ENCODE assay signal across 8 cellular contexts in the genomic region with DNA sequence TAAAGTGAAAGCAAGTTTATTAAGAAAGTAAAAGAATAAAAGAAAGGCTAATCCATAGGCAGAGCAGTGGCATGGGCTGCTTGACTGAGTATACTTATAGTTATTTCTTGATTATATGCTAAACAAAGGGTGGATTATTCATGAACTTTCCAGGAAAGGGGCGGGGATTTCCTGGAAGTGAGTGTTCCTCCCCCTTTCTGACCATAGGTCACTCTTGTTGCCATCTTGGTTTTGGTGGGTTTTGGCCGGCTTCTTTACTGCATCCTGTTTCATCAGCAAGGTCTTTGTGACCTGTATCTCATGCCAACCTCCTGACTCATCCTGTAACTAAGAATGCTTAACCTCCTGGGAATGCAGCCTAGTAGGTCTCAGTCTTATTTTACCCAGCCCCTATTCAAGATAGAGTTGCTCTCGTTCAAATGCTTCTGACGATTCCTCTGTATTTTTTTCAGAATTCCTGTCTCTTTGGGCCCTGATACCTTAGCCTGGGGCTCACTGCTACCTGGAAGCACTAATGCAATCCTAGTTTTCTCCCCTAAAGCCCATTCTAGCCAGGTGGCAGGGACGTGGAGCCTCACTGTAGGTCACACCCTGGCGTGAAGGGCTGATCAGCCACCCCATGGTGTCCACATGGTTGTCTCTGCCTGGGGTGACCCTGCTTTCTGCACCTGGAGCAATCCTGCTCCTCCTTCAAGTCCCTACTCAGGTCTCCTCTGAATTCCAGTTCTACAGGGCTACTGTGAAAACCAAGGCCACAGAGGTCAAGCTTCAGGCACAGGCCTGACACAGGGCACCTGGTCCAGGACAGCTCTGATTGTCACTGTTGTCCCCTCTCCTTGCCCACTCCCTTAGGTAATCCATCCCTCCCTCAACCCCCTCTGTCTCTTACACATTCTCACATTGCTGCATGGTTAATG. TPM values are rescaled to one million over a fixed set of nuclear protein-coding genes. Genes with fewer than 3 reads are reported as not detected.
DNase-seq lines count a peak whose midpoint lies in the region; ATAC-seq and TF ChIP-seq lines count a peak whose summit lies in the region.

No MANE protein-coding gene starts in this region.

- no peaks in the 10 kb centered on the region for H3K27me3 ChIP-seq in testis

- H3K4me3 ChIP-seq in cardiac fibroblast (replicated peaks in 1 of 2; ENCODE audit: low read depth in 2 of 2, low read length in 2 of 2) (no peak overlapping the region), testis (no peak overlapping the region)

- TF ChIP-seq POLR2A in testis (IDR thresholded peaks at IDR 0.05), result no peak

- H3K27ac ChIP-seq in testis, result peak overlapping the region in 1 of 2 donors; percentile 41

- TF ChIP-seq CTCF in cardiac fibroblast (IDR thresholded peaks at IDR 0.05; ENCODE audit: low read depth, low read length) (no peak), testis (IDR thresholded peaks at IDR 0.05) (no peak)

- H3K4me1 ChIP-seq in testis, result peaks cover 5% of the 10 kb centered on the region

- no peak for ATAC-seq in GM19324 (IDR thresholded peaks at IDR 0.05; ENCODE audit: low FRiP score, unreplicated experiment)

- H3K9me3 ChIP-seq in testis, result no peaks in the 10 kb centered on the region

- 57 to 67% methylated on average over 6 of the region's 6 CpGs for WGBS in testis, 2 donors

- no peaks in the 10 kb centered on the region for H3K36me3 ChIP-seq in testis (ENCODE audit: low read depth, missing control alignments)

- peak; percentile 20 to 34 for DNase-seq in activated CD4-positive, alpha-beta T cell treated with anti-CD3 and anti-CD28 coated beads, Interleukin-2, amount 50 U/mL, for 48 hours
- DNase-seq in activated CD4-positive, alpha-beta T cell treated with anti-CD3 and anti-CD28 coated beads, Interleukin-2, amount 50 U/mL, for 1 hour, result no peak
- DNase-seq in LoVo (ENCODE audit: low spot score) (peak; percentile 85), cardiac fibroblast (ENCODE audit: low read depth in 2 of 2) (peak; percentile 99 to 100), lung microvascular endothelial cell (ENCODE audit: low read depth in 2 of 2) (peak; percentile 77 to 98), NOMO-1 treated with dmso at 0.1 percent for 144 hours (lab: John Stamatoyannopoulos, UW; ENCODE audit: unreplicated experiment) (no peak), testis (no peak)

- intact Hi-C loops in testis (cut with DNase I; ENCODE audit: low total_unique reads), result no loop called here

RNA-seq across cellular contexts. Expression of gene SLC35F6, which starts 6.0 kb away (rescaled TPM):
- 23.1 and 38.3 TPM in 2 replicates for total RNA-seq in lung microvascular endothelial cell
- total RNA-seq in testis, result 10 to 100 TPM; 40.4 to 42.5 TPM
- polyA plus RNA-seq in testis (ENCODE audit: insufficient read depth, low read depth, low replicate concordance), result 15.5 TPM

RNA-seq across cellular contexts. Expression of gene CENPA, which starts 27.7 kb away (rescaled TPM):
- total RNA-seq in lung microvascular endothelial cell (2.8 and 7.8 TPM in 2 replicates), testis (1 to 10 TPM; 2.8 to 5.0 TPM)
- 5.8 TPM for polyA plus RNA-seq in testis (ENCODE audit: insufficient read depth, low read depth, low replicate concordance)

Comparison
In these comparisons a context has a peak if more than half of its experiments do, and no peak if none do; other contexts are left out.
1. DNase-seq: peak in activated CD4-positive, alpha-beta T cell treated with anti-CD3 and anti-CD28 coated beads, Interleukin-2, amount 50 U/mL, for 48 hours (2 of 2), LoVo (single experiment), cardiac fibroblast (2 of 2) and lung microvascular endothelial cell (2 of 2); none in activated CD4-positive, alpha-beta T cell treated with anti-CD3 and anti-CD28 coated beads, Interleukin-2, amount 50 U/mL, for 1 hour (single experiment), NOMO-1 treated with dmso at 0.1 percent for 144 hours (single experiment) and testis (single experiment).